Comparison of ENCODE assay signal across 20 cellular contexts in the genomic region with DNA sequence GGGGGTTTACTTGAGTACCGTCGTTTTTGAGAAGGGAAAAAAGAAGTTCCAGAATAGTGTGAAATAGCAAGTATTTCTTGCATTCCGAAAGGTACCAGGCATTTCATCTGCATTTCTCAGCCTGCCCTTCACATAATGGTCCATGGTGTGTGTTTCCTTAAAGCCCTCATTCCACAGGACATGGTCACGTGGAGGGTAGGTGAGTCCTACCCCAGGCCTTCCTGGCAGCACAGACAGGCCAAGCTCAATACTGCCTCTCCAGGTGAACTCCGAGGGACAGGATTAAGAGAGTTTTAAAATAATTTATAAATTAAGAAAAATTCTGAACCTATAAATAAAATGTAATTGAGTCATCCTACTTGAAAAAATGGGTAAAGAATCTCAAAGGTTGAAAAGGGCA.
DNase-seq lines count a peak whose midpoint lies in the region; ATAC-seq and TF ChIP-seq lines count a peak whose summit lies in the region.
"Had no signal": no experiment of that assay in that cellular context is flagged by ENCODE, and none has a peak within 500 bp of the region (broad histone marks: within the 10 kb centered on the region; RNA-seq: fewer than 3 reads in every experiment).

No MANE protein-coding gene starts in this region.

- intact Hi-C loops in IMR-90 (cut with micrococcal nuclease): no loop called here

- ATAC-seq in IMR-90 (ENCODE audit: low read depth): no peak
- ATAC-seq in WTC11: peak; percentile 52
- no peak for ATAC-seq in foreskin keratinocyte
- ATAC-seq in activated CD4-positive, CD25-positive, alpha-beta regulatory T cell treated with anti-CD3 and anti-CD28 coated beads, Interleukin-2, amount 50 U/mL, for 24 hours: no peak
- ATAC-seq in stimulated activated naive CD8-positive, alpha-beta T cell treated with anti-CD3 and anti-CD28 coated beads, Interleukin-15, amount 100 ng/mL, for 72 hours: no peak

- H3K4me2 ChIP-seq in IMR-90 (ENCODE audit: low read depth, low read length): no peak overlapping the region
- H3K4me2 ChIP-seq: PC-9 had no signal

- TF ChIP-seq CTCF in IMR-90 (conservative IDR thresholded peaks at IDR 0.05; ENCODE audit: low read depth, low read length) (no peak), WTC11 (IDR thresholded peaks at IDR 0.05) (no peak), foreskin keratinocyte (conservative IDR thresholded peaks at IDR 0.05) (peak; percentile 19)

- H3K56ac ChIP-seq in IMR-90 (ENCODE audit: extremely low read depth, insufficient read depth, low read length): no peak overlapping the region

- TF ChIP-seq RAD21 in IMR-90 (IDR thresholded peaks at IDR 0.05; ENCODE audit: low read length): no peak

- no peak overlapping the region for H3K9ac ChIP-seq in IMR-90 (ENCODE audit: low read depth, low read length)

- H3K9me3 ChIP-seq in IMR-90 (ENCODE audit: control insufficient read depth, insufficient read depth, low read length): no peaks in the 10 kb centered on the region

- no peaks in the 10 kb centered on the region for H3K27me3 ChIP-seq in IMR-90 (ENCODE audit: control insufficient read depth, insufficient read depth, low read length)
- no peaks in the 10 kb centered on the region for H3K27me3 ChIP-seq in foreskin keratinocyte

- H2BK20ac ChIP-seq in IMR-90 (ENCODE audit: low read depth, low read length): no peak overlapping the region

- H2BK15ac ChIP-seq in IMR-90 (ENCODE audit: low read depth, low read length): no peak overlapping the region

- 0 out of 2 replicates have a peak overlapping the region, but pooled peaks have one; percentile 49 for H4K5ac ChIP-seq in IMR-90 (ENCODE audit: low read depth, low read length)

- H2AFZ ChIP-seq in IMR-90 (replicated peaks; ENCODE audit: low read length, poor library complexity): peak overlapping the region; percentile 57
- H2AFZ ChIP-seq: PC-9 had no signal

- H3K4me3 Mint-ChIP-seq in WTC11: no peak overlapping the region
- no peak overlapping the region for H3K4me3 Mint-ChIP-seq in stimulated activated naive CD8-positive, alpha-beta T cell treated with anti-CD3 and anti-CD28 coated beads, Interleukin-15, amount 100 ng/mL, for 72 hours
- H3K4me3 Mint-ChIP-seq: CD14-positive monocyte; T-helper 1 cell treated with Interleukin-12 subunit alpha and Interleukin-12 subunit beta and Interleukin-4 antibody, amounts not matched to agents 30 μg/mL and 1 μg/mL, for 36 hours had no signal

- TF ChIP-seq POLR2A in IMR-90 (IDR thresholded peaks at IDR 0.05; ENCODE audit: low read depth, low read length): no peak

- no peak overlapping the region for H2BK120ac ChIP-seq in IMR-90 (ENCODE audit: low read depth, low read length)

- H3K4me1 Mint-ChIP-seq in WTC11: peaks cover 68% of the 10 kb centered on the region
- H3K4me1 Mint-ChIP-seq in stimulated activated naive CD8-positive, alpha-beta T cell treated with anti-CD3 and anti-CD28 coated beads, Interleukin-15, amount 100 ng/mL, for 72 hours: no peaks in the 10 kb centered on the region

- no peaks in the 10 kb centered on the region for H3K27me3 Mint-ChIP-seq in WTC11 (ENCODE audit: low read depth)
- H3K27me3 Mint-ChIP-seq in stimulated activated naive CD8-positive, alpha-beta T cell treated with anti-CD3 and anti-CD28 coated beads, Interleukin-15, amount 100 ng/mL, for 72 hours: peaks cover under 1% of the 10 kb centered on the region

- H3K4ac ChIP-seq in IMR-90 (ENCODE audit: low read depth, low read length): peak overlapping the region; percentile 54

- dilution Hi-C loops in IMR-90 (cut with HindIII; ENCODE audit: low sequenced_read_pairs, unreplicated experiment): no loop called here

- no peak overlapping the region for H3K23ac ChIP-seq in IMR-90 (ENCODE audit: low read depth, low read length)

- no peak overlapping the region for H4K8ac ChIP-seq in IMR-90 (ENCODE audit: low read depth in 2 of 2, low read length in 2 of 2)

- H3K4me3 ChIP-seq in IMR-90 (ENCODE audit: insufficient read depth, low read depth, low read length): no peak overlapping the region
- H3K4me3 ChIP-seq: PC-9 had no signal

- H2AK9ac ChIP-seq in IMR-90 (replicated peaks; ENCODE audit: low read depth, low read length, poor library complexity): no peak overlapping the region

- no peak for DNase-seq in IMR-90
- no peak for DNase-seq in WTC11 (ENCODE audit: low spot score)
- no peak for DNase-seq in foreskin keratinocyte
- no peak for DNase-seq in SW 1271 (lab: John Stamatoyannopoulos, UW)
- DNase-seq in stimulated activated naive CD8-positive, alpha-beta T cell treated with anti-CD3 and anti-CD28 coated beads, Interleukin-15, amount 100 ng/mL, for 72 hours: no peak
- DNase-seq in D341Med (ENCODE audit: low spot score): no peak
- DNase-seq: ACHN; AML-193; DMS153; H7; NCI-H1105; NCI-H1694; NCI-H2081 treated with DMSO at 0.1 percent for 48 hours; NCI-H748 treated with DMSO at 0.1 percent for 48 hours; NK-92 treated with Interleukin-12 subunit alpha and Interleukin-12 subunit beta, amount 100 ng/mL, for 24 hours; PC-9 had no signal

- H3K79me1 ChIP-seq in IMR-90 (ENCODE audit: low read depth in 1 of 2, low read length in 2 of 2): peaks cover 4 to 14% of the 10 kb centered on the region in 2 experiments

- no peak overlapping the region for H3K14ac ChIP-seq in IMR-90 (replicated peaks; ENCODE audit: low read depth, low read length)

- CTCF ChIA-PET in IMR-90 (lab: Yijun Ruan, JAX) (interaction anchor here (0.7 kb wide), 1 partner anchor 13 kb away, joined by 3 read pairs; no protein-coding TSS in a partner anchor), WTC11 (lab: Charles Lee) (interaction anchor here (0.8 to 2.4 kb wide), 5 partner anchors 18 to 107 kb away, joined by 3 to 8 read pairs (median 5); no protein-coding TSS in a partner anchor)

- peaks cover 39% of the 10 kb centered on the region for H3K36me3 ChIP-seq in IMR-90 (ENCODE audit: control insufficient read depth, insufficient read depth, low read length)

- no peak overlapping the region for H3K18ac ChIP-seq in IMR-90 (ENCODE audit: low read depth, low read length)

- H4K20me1 ChIP-seq in IMR-90 (ENCODE audit: insufficient read depth, low read length): no peaks in the 10 kb centered on the region

- H3K4me1 ChIP-seq in IMR-90 (ENCODE audit: control insufficient read depth, insufficient read depth, low read length) (peaks cover 9% of the 10 kb centered on the region), foreskin keratinocyte (no peaks in the 10 kb centered on the region)

- in situ Hi-C loops in IMR-90 (cut with MboI; ENCODE audit: low sequenced_read_pairs): no loop called here

- no TSS peak for BruUV-seq in IMR-90 (replicated peaks; lab: Mats Ljungman, UMichigan)

- no peak overlapping the region for H2BK5ac ChIP-seq in IMR-90 (ENCODE audit: low read depth, low read length, poor library complexity, severe bottlenecking)

- no peaks in the 10 kb centered on the region for H3K9me3 Mint-ChIP-seq in WTC11
- H3K9me3 Mint-ChIP-seq in stimulated activated naive CD8-positive, alpha-beta T cell treated with anti-CD3 and anti-CD28 coated beads, Interleukin-15, amount 100 ng/mL, for 72 hours: no peaks in the 10 kb centered on the region
- H3K9me3 Mint-ChIP-seq: CD14-positive monocyte; T-helper 1 cell treated with Interleukin-12 subunit alpha and Interleukin-12 subunit beta and Interleukin-4 antibody, amounts not matched to agents 30 μg/mL and 1 μg/mL, for 36 hours had no signal

- no peak overlapping the region for H4K91ac ChIP-seq in IMR-90 (ENCODE audit: insufficient read depth, low read depth, low read length)

- WGBS in IMR-90 (ENCODE audit: extremely low coverage in 2 of 2, insufficient read length in 1 of 2), 2 experiments: no CpG with 5 or more reads among the region's 5 CpGs

- peaks cover 14% of the 10 kb centered on the region for H3K9me1 ChIP-seq in IMR-90 (ENCODE audit: insufficient read depth, low read length)

- POLR2A ChIA-PET in IMR-90 (lab: Charles Lee; ENCODE audit: unreplicated experiment): no interaction called here
- POLR2A ChIA-PET in WTC11 (lab: Charles Lee): no interaction called here

- peak overlapping the region; percentile 50; the same call in 1 of the 2 replicates for H2AK5ac ChIP-seq in IMR-90 (ENCODE audit: low read depth, low read length)

- no peaks in the 10 kb centered on the region for H3K36me3 Mint-ChIP-seq in WTC11
- H3K36me3 Mint-ChIP-seq: CD14-positive monocyte had no signal

- no peak overlapping the region for H3K27ac ChIP-seq in IMR-90 (ENCODE audit: insufficient read depth, low read length)
- no peak overlapping the region for H3K27ac ChIP-seq in foreskin keratinocyte
- H3K27ac ChIP-seq: PC-9, RWPE1 had no signal

- H3K27ac Mint-ChIP-seq in WTC11: no peak overlapping the region
- H3K27ac Mint-ChIP-seq in stimulated activated naive CD8-positive, alpha-beta T cell treated with anti-CD3 and anti-CD28 coated beads, Interleukin-15, amount 100 ng/mL, for 72 hours: no peak overlapping the region
- H3K27ac Mint-ChIP-seq: CD14-positive monocyte; T-helper 1 cell treated with Interleukin-12 subunit alpha and Interleukin-12 subunit beta and Interleukin-4 antibody, amounts not matched to agents 30 μg/mL and 1 μg/mL, for 36 hours had no signal

TF ChIP-seq in IMR-90, 13 proteins besides CTCF, POLR2A, EP300 and RAD21 (continues in another document):
- TF ChIP-seq CHD1 (IDR thresholded peaks at IDR 0.05; ENCODE audit: low read depth, low read length): no peak
- no peak for TF ChIP-seq BHLHE40 (IDR thresholded peaks at IDR 0.05; ENCODE audit: low read depth, low read length)
- TF ChIP-seq, protein P1, sequence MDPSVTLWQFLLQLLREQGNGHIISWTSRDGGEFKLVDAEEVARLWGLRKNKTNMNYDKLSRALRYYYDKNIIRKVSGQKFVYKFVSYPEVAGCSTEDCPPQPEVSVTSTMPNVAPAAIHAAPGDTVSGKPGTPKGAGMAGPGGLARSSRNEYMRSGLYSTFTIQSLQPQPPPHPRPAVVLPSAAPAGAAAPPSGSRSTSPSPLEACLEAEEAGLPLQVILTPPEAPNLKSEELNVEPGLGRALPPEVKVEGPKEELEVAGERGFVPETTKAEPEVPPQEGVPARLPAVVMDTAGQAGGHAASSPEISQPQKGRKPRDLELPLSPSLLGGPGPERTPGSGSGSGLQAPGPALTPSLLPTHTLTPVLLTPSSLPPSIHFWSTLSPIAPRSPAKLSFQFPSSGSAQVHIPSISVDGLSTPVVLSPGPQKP (IDR thresholded peaks at IDR 0.05; ENCODE audit: borderline replicate concordance, low read depth, low read length): no peak

TF ChIP-seq in WTC11, 78 proteins besides CTCF, POLR2A, EP300 and RAD21 (continues in another document):
- TF ChIP-seq, protein P2, sequence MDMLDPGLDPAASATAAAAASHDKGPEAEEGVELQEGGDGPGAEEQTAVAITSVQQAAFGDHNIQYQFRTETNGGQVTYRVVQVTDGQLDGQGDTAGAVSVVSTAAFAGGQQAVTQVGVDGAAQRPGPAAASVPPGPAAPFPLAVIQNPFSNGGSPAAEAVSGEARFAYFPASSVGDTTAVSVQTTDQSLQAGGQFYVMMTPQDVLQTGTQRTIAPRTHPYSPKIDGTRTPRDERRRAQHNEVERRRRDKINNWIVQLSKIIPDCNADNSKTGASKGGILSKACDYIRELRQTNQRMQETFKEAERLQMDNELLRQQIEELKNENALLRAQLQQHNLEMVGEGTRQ (CRISPR knock-in tag; IDR thresholded peaks at IDR 0.05): peak; percentile 77
